ENCODE assay signal across 22 cellular contexts in genomic region chr11:13837286-13837685, GRCh38.
DNase-seq lines count a peak whose midpoint lies in the region; ATAC-seq and TF ChIP-seq lines count a peak whose summit lies in the region.
"Had no signal": no experiment of that assay in that cellular context is flagged by ENCODE, and none has a peak within 500 bp of the region (broad histone marks: within the 10 kb centered on the region; RNA-seq: fewer than 3 reads in every experiment).

No MANE protein-coding gene starts in this region.

- H3K9me3 ChIP-seq in OCI-LY7 (ENCODE audit: low read length) (peaks cover 4% of the 10 kb centered on the region; the same call in 1 of the 2 replicates), prostate gland (no peaks in the 10 kb centered on the region), psoas muscle (no peaks in the 10 kb centered on the region)
- H3K9me3 ChIP-seq: upper lobe of left lung had no signal

- no peaks in the 10 kb centered on the region for H3K79me2 ChIP-seq in OCI-LY7 (ENCODE audit: insufficient read depth, low read depth, low read length)

- WGBS in prostate gland = 16% methylated on average over 2 of the region's 2 CpGs
- 56 to 85% (median 64%) methylated on average over 2 of the region's 2 CpGs for WGBS in psoas muscle, 3 donors

- POLR2A ChIA-PET in activated CD4-positive, alpha-beta T cell treated with anti-CD3 and anti-CD28 coated beads for 36 hours (lab: Charles Lee) = no interaction called here
- POLR2A ChIA-PET in OCI-LY7 (lab: Charles Lee) = interaction anchor here (0.7 to 2.0 kb wide), 2 partner anchors 27 to 128 kb away, joined by 3 to 8 read pairs; no protein-coding TSS in a partner anchor

- TF ChIP-seq CTCF in OCI-LY7 (conservative IDR thresholded peaks at IDR 0.05; ENCODE audit: low read length) = no peak
- TF ChIP-seq CTCF in epithelial cell of esophagus (IDR thresholded peaks at IDR 0.05; ENCODE audit: insufficient read depth, low read depth, low read length, missing control alignments) = no peak
- TF ChIP-seq CTCF in prostate gland (IDR thresholded peaks at IDR 0.05) = no peak
- no peak for TF ChIP-seq CTCF in psoas muscle (IDR thresholded peaks at IDR 0.05)

- no peaks in the 10 kb centered on the region for H3K9me2 ChIP-seq in OCI-LY7 (ENCODE audit: insufficient read depth, low read length)

- intact Hi-C loops in activated CD4-positive, alpha-beta T cell treated with anti-CD3 and anti-CD28 coated beads for 36 hours (cut with DNase I, micrococcal nuclease) = loop anchor here in 1 of 2 experiments (1.0 kb wide), 1 partner anchor 32 kb away; no protein-coding TSS in a partner anchor
- intact Hi-C loops in OCI-LY7 (cut with micrococcal nuclease; ENCODE audit: unreplicated experiment) (no loop called here), prostate gland (cut with DNase I) (no loop called here), psoas muscle (cut with DNase I) (no loop called here)

- no peaks in the 10 kb centered on the region for H3K27me3 Mint-ChIP-seq in activated CD4-positive, alpha-beta T cell treated with anti-CD3 and anti-CD28 coated beads for 36 hours
- no peaks in the 10 kb centered on the region for H3K27me3 Mint-ChIP-seq in activated CD8-positive, alpha-beta memory T cell treated with anti-CD3 and anti-CD28 coated beads, Interleukin-2, amount 10 ng/mL, durations not matched to agents 7 days and 5 days

- H3K9me3 Mint-ChIP-seq in activated CD4-positive, alpha-beta T cell treated with anti-CD3 and anti-CD28 coated beads for 36 hours (ENCODE audit: low read depth) = peaks cover 2% of the 10 kb centered on the region
- H3K9me3 Mint-ChIP-seq in activated CD8-positive, alpha-beta memory T cell treated with anti-CD3 and anti-CD28 coated beads, Interleukin-2, amount 10 ng/mL, durations not matched to agents 7 days and 5 days (ENCODE audit: low read depth) = peaks cover 2% of the 10 kb centered on the region
- H3K9me3 Mint-ChIP-seq: natural killer cell treated with Interleukin-12 subunit alpha and Interleukin-12 subunit beta and Interleukin-15 and Interleukin-18, amount 100 ng/mL, for 72 hours had no signal

- BruUV-seq in OCI-LY7 (replicated peaks; lab: Mats Ljungman, UMichigan) = no TSS peak

- H3K27me3 ChIP-seq in prostate gland (replicated peaks; ENCODE audit: insufficient read depth) (no peaks in the 10 kb centered on the region), psoas muscle (ENCODE audit: insufficient read depth in 3 of 3, low read length in 2 of 3) (no peaks in the 10 kb centered on the region)
- H3K27me3 ChIP-seq: upper lobe of left lung had no signal

- CTCF ChIA-PET in activated CD4-positive, alpha-beta T cell treated with anti-CD3 and anti-CD28 coated beads for 36 hours (lab: Charles Lee) = interaction anchor here (0.8 kb wide), 1 partner anchor 1833 kb away, joined by 3 read pairs; no protein-coding TSS in a partner anchor
- CTCF ChIA-PET in OCI-LY7 (lab: Charles Lee; ENCODE audit: unreplicated experiment) = interaction anchor here (0.8 kb wide), 1 partner anchor 22 kb away, joined by 3 read pairs; no protein-coding TSS in a partner anchor
- CTCF ChIA-PET in activated CD8-positive, alpha-beta memory T cell treated with anti-CD3 and anti-CD28 coated beads, Interleukin-2, amount 10 ng/mL, durations not matched to agents 7 days and 5 days (lab: Charles Lee) = no interaction called here

- DNase-seq in activated CD4-positive, alpha-beta T cell treated with anti-CD3 and anti-CD28 coated beads for 36 hours = peak; percentile 15
- no peak for DNase-seq in activated CD4-positive, alpha-beta T cell treated with anti-CD3 and anti-CD28 coated beads, Interleukin-2, amount 50 U/mL, for 48 hours
- no peak for DNase-seq in OCI-LY7 (ENCODE audit: low spot score)
- DNase-seq in epithelial cell of esophagus (ENCODE audit: low read depth) = peak; percentile 88
- peak; percentile 19 for DNase-seq in prostate gland (ENCODE audit: low spot score)
- DNase-seq in activated CD8-positive, alpha-beta memory T cell treated with anti-CD3 and anti-CD28 coated beads, Interleukin-2, amount 10 ng/mL, durations not matched to agents 7 days and 5 days = no peak
- no peak for DNase-seq in psoas muscle
- DNase-seq: activated CD4-positive, alpha-beta T cell treated with anti-CD3 and anti-CD28 coated beads, Interleukin-2, amount 10 ng/mL, durations not matched to agents 24 days and 14 days; activated T-cell treated with anti-CD3 and anti-CD28 coated beads, Interleukin-2, amount 50 U/mL, for 1 hour; C1 segment of cervical spinal cord; DMS79; KG1; NCI-H1417 treated with DMSO at 0.1 percent for 48 hours; posterior cingulate gyrus; SIG-M5; stimulated activated naive CD4-positive, alpha-beta T cell; T-helper 9 cell; upper lobe of left lung had no signal

- peak overlapping the region; percentile 53; the same call in 1 of the 2 replicates for H2AFZ ChIP-seq in OCI-LY7 (ENCODE audit: low read length)

- H3K4me3 Mint-ChIP-seq in activated CD4-positive, alpha-beta T cell treated with anti-CD3 and anti-CD28 coated beads for 36 hours = no peak overlapping the region
- no peak overlapping the region for H3K4me3 Mint-ChIP-seq in activated CD8-positive, alpha-beta memory T cell treated with anti-CD3 and anti-CD28 coated beads, Interleukin-2, amount 10 ng/mL, durations not matched to agents 7 days and 5 days
- H3K4me3 Mint-ChIP-seq: activated CD4-positive, alpha-beta T cell treated with anti-CD3 and anti-CD28 coated beads, Interleukin-2, amount 10 ng/mL, durations not matched to agents 24 days and 14 days; memory B cell; natural killer cell treated with Interleukin-12 subunit alpha and Interleukin-12 subunit beta and Interleukin-15 and Interleukin-18, amount 100 ng/mL, for 72 hours had no signal

- no peak overlapping the region for H3K27ac Mint-ChIP-seq in activated CD4-positive, alpha-beta T cell treated with anti-CD3 and anti-CD28 coated beads for 36 hours
- H3K27ac Mint-ChIP-seq in activated CD8-positive, alpha-beta memory T cell treated with anti-CD3 and anti-CD28 coated beads, Interleukin-2, amount 10 ng/mL, durations not matched to agents 7 days and 5 days = no peak overlapping the region
- H3K27ac Mint-ChIP-seq: activated CD4-positive, alpha-beta T cell treated with anti-CD3 and anti-CD28 coated beads, Interleukin-2, amount 10 ng/mL, durations not matched to agents 24 days and 14 days; memory B cell; natural killer cell treated with Interleukin-12 subunit alpha and Interleukin-12 subunit beta and Interleukin-15 and Interleukin-18, amount 100 ng/mL, for 72 hours had no signal

- H3K36me3 ChIP-seq in OCI-LY7 (ENCODE audit: insufficient read depth, low read length) (no peaks in the 10 kb centered on the region; the same call in 1 of the 2 replicates), prostate gland (no peaks in the 10 kb centered on the region), psoas muscle (ENCODE audit: insufficient read depth in 1 of 2, low read depth in 1 of 2) (no peaks in the 10 kb centered on the region)
- H3K36me3 ChIP-seq: upper lobe of left lung had no signal

- H3K4me3 ChIP-seq in OCI-LY7 (ENCODE audit: low read depth, low read length, poor library complexity, severe bottlenecking) (no peak overlapping the region), epithelial cell of esophagus (ENCODE audit: low read length) (no peak overlapping the region), prostate gland (no peak overlapping the region), psoas muscle (no peak overlapping the region)
- H3K4me3 ChIP-seq: upper lobe of left lung had no signal

- H3K4me2 ChIP-seq in OCI-LY7 (ENCODE audit: low read length) = no peak overlapping the region

- no peak for TF ChIP-seq POLR2A in prostate gland (IDR thresholded peaks at IDR 0.05)

- H4K20me1 ChIP-seq in OCI-LY7 (ENCODE audit: insufficient read depth, low read length) = no peaks in the 10 kb centered on the region

- H3K4me1 Mint-ChIP-seq in activated CD4-positive, alpha-beta T cell treated with anti-CD3 and anti-CD28 coated beads for 36 hours = peaks cover 15% of the 10 kb centered on the region
- H3K4me1 Mint-ChIP-seq in activated CD8-positive, alpha-beta memory T cell treated with anti-CD3 and anti-CD28 coated beads, Interleukin-2, amount 10 ng/mL, durations not matched to agents 7 days and 5 days = no peaks in the 10 kb centered on the region

- H3K27ac ChIP-seq in OCI-LY7 (ENCODE audit: low read depth, low read length, poor library complexity, severe bottlenecking) (no peak overlapping the region), prostate gland (no peak overlapping the region), psoas muscle (no peak overlapping the region)
- H3K27ac ChIP-seq: 22Rv1, upper lobe of left lung had no signal

- ATAC-seq in activated CD4-positive, alpha-beta T cell treated with anti-CD3 and anti-CD28 coated beads for 36 hours = peak; percentile 84
- no peak for ATAC-seq in activated CD8-positive, alpha-beta memory T cell treated with anti-CD3 and anti-CD28 coated beads, Interleukin-2, amount 10 ng/mL, durations not matched to agents 7 days and 5 days
- ATAC-seq in HG03439 (IDR thresholded peaks at IDR 0.05; ENCODE audit: unreplicated experiment) (no peak), psoas muscle (no peak)
- ATAC-seq: natural killer cell treated with Interleukin-12 subunit alpha and Interleukin-12 subunit beta and Interleukin-15 and Interleukin-18, amount 100 ng/mL, for 72 hours had no signal

- H3K36me3 Mint-ChIP-seq in activated CD4-positive, alpha-beta T cell treated with anti-CD3 and anti-CD28 coated beads for 36 hours (ENCODE audit: low read depth) = no peaks in the 10 kb centered on the region
- H3K36me3 Mint-ChIP-seq in activated CD8-positive, alpha-beta memory T cell treated with anti-CD3 and anti-CD28 coated beads, Interleukin-2, amount 10 ng/mL, durations not matched to agents 7 days and 5 days = peaks cover 2% of the 10 kb centered on the region
- H3K36me3 Mint-ChIP-seq: natural killer cell treated with Interleukin-12 subunit alpha and Interleukin-12 subunit beta and Interleukin-15 and Interleukin-18, amount 100 ng/mL, for 72 hours had no signal

- H3K4me1 ChIP-seq in OCI-LY7 (ENCODE audit: insufficient read depth, low read length, poor library complexity, severe bottlenecking) (peaks cover 53% of the 10 kb centered on the region), prostate gland (replicated peaks) (no peaks in the 10 kb centered on the region), psoas muscle (no peaks in the 10 kb centered on the region)
- H3K4me1 ChIP-seq: upper lobe of left lung had no signal

Comparison
In these comparisons a context has a peak if more than half of its experiments do, and no peak if none do; other contexts are left out.
1. DNase-seq: peak in activated CD4-positive, alpha-beta T cell treated with anti-CD3 and anti-CD28 coated beads for 36 hours (single experiment), epithelial cell of esophagus (single experiment) and prostate gland (single experiment); none in activated CD4-positive, alpha-beta T cell treated with anti-CD3 and anti-CD28 coated beads, Interleukin-2, amount 50 U/mL, for 48 hours (0 of 2), OCI-LY7 (single experiment), activated CD8-positive, alpha-beta memory T cell treated with anti-CD3 and anti-CD28 coated beads, Interleukin-2, amount 10 ng/mL, durations not matched to agents 7 days and 5 days (single experiment) and psoas muscle (0 of 2).